Comparison of ENCODE assay signal across 8 cellular contexts in the genomic region with DNA sequence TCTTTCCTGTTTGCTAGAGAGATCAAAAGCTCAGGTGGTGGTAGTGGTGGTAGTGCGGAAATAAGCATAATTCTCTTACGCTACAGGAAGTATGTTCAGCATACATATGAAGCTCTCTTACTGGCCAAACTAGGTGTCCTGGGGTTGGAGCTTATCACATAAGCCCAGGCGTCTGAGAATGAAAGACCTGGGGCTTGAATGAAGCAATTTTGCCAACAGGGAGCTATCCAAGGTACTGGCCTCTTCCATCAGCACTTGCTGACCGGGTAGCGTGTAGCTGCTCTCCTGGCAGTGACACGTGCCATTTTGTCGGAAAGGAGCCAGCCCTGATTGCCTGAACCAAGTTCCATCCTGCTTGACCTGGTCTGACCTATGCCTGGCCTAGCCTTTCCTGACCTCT.
DNase-seq lines count a peak whose midpoint lies in the region; TF ChIP-seq lines count a peak whose summit lies in the region.

No MANE protein-coding gene starts in this region.

- TF ChIP-seq CTCF in GM20000 (IDR thresholded peaks at IDR 0.05; ENCODE audit: extremely low read depth, missing control alignments) (no peak), endodermal cell (conservative IDR thresholded peaks at IDR 0.05) (no peak), osteoblast (IDR thresholded peaks at IDR 0.05; ENCODE audit: extremely low read depth, low read depth, low read length) (no peak), ovary (IDR thresholded peaks at IDR 0.05) (no peak)

- H3K36me3 ChIP-seq in NT2/D1 (ENCODE audit: insufficient read depth, insufficient read length, low read length) (no peaks in the 10 kb centered on the region), endodermal cell (ENCODE audit: control insufficient read depth, insufficient read depth, low read length) (no peaks in the 10 kb centered on the region), osteoblast (ENCODE audit: insufficient read depth, low read length) (no peaks in the 10 kb centered on the region), ovary (no peaks in the 10 kb centered on the region)

- H3K4me2 ChIP-seq in osteoblast (ENCODE audit: insufficient read depth, low read length), result no peak overlapping the region

- TF ChIP-seq POLR2A in ovary (IDR thresholded peaks at IDR 0.05), result no peak

- H3K27ac ChIP-seq in endodermal cell (ENCODE audit: low read depth, low read length) (no peak overlapping the region), osteoblast (ENCODE audit: low read depth, low read length) (no peak overlapping the region), ovary (no peak overlapping the region)

- WGBS in endodermal cell (ENCODE audit: insufficient coverage in 1 of 2, insufficient read length in 1 of 2), 2 experiments, result 43 to 60% methylated on average over 5 to 7 of the region's 7 CpGs
- WGBS in ovary, 3 donors, result 21 to 24% (median 21%) methylated on average over 7 of the region's 7 CpGs

- no peak overlapping the region for H3K9ac ChIP-seq in NT2/D1 (ENCODE audit: insufficient read length, low read depth)
- H3K9ac ChIP-seq in endodermal cell (ENCODE audit: extremely low read depth, low read length, poor library complexity, severe bottlenecking), result no peak overlapping the region

- no peaks in the 10 kb centered on the region for H4K20me1 ChIP-seq in osteoblast (ENCODE audit: insufficient read depth, low read length)

- H3K27me3 ChIP-seq in NT2/D1 (ENCODE audit: insufficient read depth, insufficient read length) (no peaks in the 10 kb centered on the region), endodermal cell (ENCODE audit: control insufficient read depth, insufficient read depth, low read length, poor library complexity, severe bottlenecking) (no peaks in the 10 kb centered on the region), osteoblast (ENCODE audit: insufficient read depth, low read length) (no peaks in the 10 kb centered on the region), ovary (no peaks in the 10 kb centered on the region)

- DNase-seq in GM20000 (ENCODE audit: low spot score) (peak; percentile 43), NT2/D1 (ENCODE audit: low read depth, low spot score) (peak; percentile 25), endodermal cell (peak; percentile 91), osteoblast (ENCODE audit: insufficient read length, low spot score, missing footprints) (peak; percentile 87), NCI-H2107 (lab: John Stamatoyannopoulos, UW) (no peak), cerebellum (ENCODE audit: low spot score) (no peak), ovary (no peak)
- DNase-seq in T-helper 2 cell treated with Interferon-gamma antibody and Interleukin-4, amounts not matched to agents 5 μg/mL and 100 μg/mL, for 36 hours (ENCODE audit: low spot score), result no peak

- H3K36me3 Mint-ChIP-seq in endodermal cell (ENCODE audit: low read depth), result no peaks in the 10 kb centered on the region
- H3K36me3 Mint-ChIP-seq in T-helper 2 cell treated with Interferon-gamma antibody and Interleukin-4, amounts not matched to agents 5 μg/mL and 100 μg/mL, for 36 hours (ENCODE audit: low read depth), result no peaks in the 10 kb centered on the region

- H3K4me3 Mint-ChIP-seq in endodermal cell, result no peak overlapping the region
- no peak overlapping the region for H3K4me3 Mint-ChIP-seq in T-helper 2 cell treated with Interferon-gamma antibody and Interleukin-4, amounts not matched to agents 5 μg/mL and 100 μg/mL, for 36 hours

- H3K4me3 ChIP-seq in NT2/D1 (ENCODE audit: insufficient read length, low read depth) (no peak overlapping the region), endodermal cell (ENCODE audit: low read length) (no peak overlapping the region), osteoblast (ENCODE audit: insufficient read depth, low read length) (no peak overlapping the region), ovary (no peak overlapping the region)

- H3K27me3 Mint-ChIP-seq in endodermal cell (ENCODE audit: insufficient read depth), result peaks cover 2% of the 10 kb centered on the region
- H3K27me3 Mint-ChIP-seq in T-helper 2 cell treated with Interferon-gamma antibody and Interleukin-4, amounts not matched to agents 5 μg/mL and 100 μg/mL, for 36 hours (ENCODE audit: low read depth), result no peaks in the 10 kb centered on the region

- intact Hi-C loops in ovary (cut with DNase I), result no loop called here

- H3K4me1 Mint-ChIP-seq in endodermal cell, result no peaks in the 10 kb centered on the region
- peaks cover 2% of the 10 kb centered on the region for H3K4me1 Mint-ChIP-seq in T-helper 2 cell treated with Interferon-gamma antibody and Interleukin-4, amounts not matched to agents 5 μg/mL and 100 μg/mL, for 36 hours (ENCODE audit: low read depth)

- H3K27ac Mint-ChIP-seq in endodermal cell, result no peak overlapping the region
- no peak overlapping the region for H3K27ac Mint-ChIP-seq in T-helper 2 cell treated with Interferon-gamma antibody and Interleukin-4, amounts not matched to agents 5 μg/mL and 100 μg/mL, for 36 hours

- H3K4me1 ChIP-seq in NT2/D1 (ENCODE audit: insufficient read depth, insufficient read length) (no peaks in the 10 kb centered on the region), endodermal cell (ENCODE audit: control insufficient read depth, insufficient read depth, low read length) (no peaks in the 10 kb centered on the region), osteoblast (ENCODE audit: insufficient read depth, low read length) (no peaks in the 10 kb centered on the region), ovary (ENCODE audit: insufficient read depth) (no peaks in the 10 kb centered on the region)

- H3K79me2 ChIP-seq in osteoblast (ENCODE audit: insufficient read depth, low read length), result no peaks in the 10 kb centered on the region

- H3K9me3 ChIP-seq in NT2/D1 (ENCODE audit: insufficient read depth, low read length), result no peaks in the 10 kb centered on the region
- H3K9me3 ChIP-seq in endodermal cell (ENCODE audit: control insufficient read depth, low read length), result no peaks in the 10 kb centered on the region
- no peaks in the 10 kb centered on the region for H3K9me3 ChIP-seq in osteoblast (ENCODE audit: low read depth, low read length)
- H3K9me3 ChIP-seq in ovary, result no peaks in the 10 kb centered on the region

- TF ChIP-seq EP300 in ovary (IDR thresholded peaks at IDR 0.05), result no peak

- H2AFZ ChIP-seq in osteoblast (ENCODE audit: low read length), result no peak overlapping the region

- peaks cover 15% of the 10 kb centered on the region for H3K9me3 Mint-ChIP-seq in endodermal cell
- H3K9me3 Mint-ChIP-seq in T-helper 2 cell treated with Interferon-gamma antibody and Interleukin-4, amounts not matched to agents 5 μg/mL and 100 μg/mL, for 36 hours, result no peaks in the 10 kb centered on the region

Comparison
In these comparisons a context has a peak if more than half of its experiments do, and no peak if none do; other contexts are left out.
1. DNase-seq: peak in GM20000 (single experiment), NT2/D1 (single experiment), endodermal cell (single experiment) and osteoblast (single experiment); none in NCI-H2107 (single experiment), cerebellum (single experiment), T-helper 2 cell treated with Interferon-gamma antibody and Interleukin-4, amounts not matched to agents 5 μg/mL and 100 μg/mL, for 36 hours (single experiment) and ovary (0 of 5).